Comparison of ENCODE assay signal across 22 cellular contexts in genomic region chr1:167893798-167894197, GRCh38. TPM values are rescaled to one million over a fixed set of nuclear protein-coding genes. Genes with fewer than 3 reads are reported as not detected.
"Had no signal": no experiment of that assay in that cellular context is flagged by ENCODE, and none has a peak within 500 bp of the region (broad histone marks: within the 10 kb centered on the region; RNA-seq: fewer than 3 reads in every experiment).

No MANE protein-coding gene starts in this region.

- H3K4me1 Mint-ChIP-seq: activated naive CD4-positive, alpha-beta T cell treated with anti-CD3 and anti-CD28 coated beads, Interleukin-2, amount 50 U/mL, for 24 hours; T-cell had no signal

- H3K36me3 Mint-ChIP-seq: activated naive CD4-positive, alpha-beta T cell treated with anti-CD3 and anti-CD28 coated beads, Interleukin-2, amount 50 U/mL, for 24 hours; T-cell had no signal

- H3K27ac Mint-ChIP-seq: activated CD8-positive, alpha-beta T cell treated with anti-CD3 and anti-CD28 coated beads, Interleukin-2, amount 10 ng/mL, durations not matched to agents 7 days and 5 days; activated naive CD4-positive, alpha-beta T cell treated with anti-CD3 and anti-CD28 coated beads, Interleukin-2, amount 50 U/mL, for 24 hours; activated T-cell treated with anti-CD3 and anti-CD28 coated beads, Interleukin-2, amount 50 U/mL, for 24 hours; activated T-helper 1 cell treated with anti-CD3 and anti-CD28 coated beads, Interleukin-12 subunit alpha, Interleukin-12 subunit beta, Interleukin-2, Interleukin-4 antibody, amounts not matched to agents 30 ng/mL and 10 ng/mL and 1 ng/mL, durations not matched to agents 14 hours and 24 hours and 36 hours; T-cell had no signal

- H3K27ac ChIP-seq: breast epithelium, KMS-11, PC-9, WERI-Rb-1 had no signal

- ATAC-seq: activated CD4-positive, CD25-positive, alpha-beta regulatory T cell treated with anti-CD3 and anti-CD28 coated beads, Interleukin-2, amount 50 U/mL, for 24 hours; activated CD8-positive, alpha-beta T cell treated with anti-CD3 and anti-CD28 coated beads, Interleukin-2, amount 10 ng/mL, durations not matched to agents 7 days and 5 days; T-cell had no signal

- H3K9me3 Mint-ChIP-seq: activated naive CD4-positive, alpha-beta T cell treated with anti-CD3 and anti-CD28 coated beads, Interleukin-2, amount 50 U/mL, for 24 hours; activated T-cell treated with anti-CD3 and anti-CD28 coated beads, Interleukin-2, amount 50 U/mL, for 24 hours; activated T-helper 1 cell treated with anti-CD3 and anti-CD28 coated beads, Interleukin-12 subunit alpha, Interleukin-12 subunit beta, Interleukin-2, Interleukin-4 antibody, amounts not matched to agents 30 ng/mL and 10 ng/mL and 1 ng/mL, durations not matched to agents 14 hours and 24 hours and 36 hours; T-cell had no signal

- H3K4me3 Mint-ChIP-seq: activated CD8-positive, alpha-beta T cell treated with anti-CD3 and anti-CD28 coated beads, Interleukin-2, amount 10 ng/mL, durations not matched to agents 7 days and 5 days; activated naive CD4-positive, alpha-beta T cell treated with anti-CD3 and anti-CD28 coated beads, Interleukin-2, amount 50 U/mL, for 24 hours; activated T-cell treated with anti-CD3 and anti-CD28 coated beads, Interleukin-2, amount 50 U/mL, for 24 hours; activated T-helper 1 cell treated with anti-CD3 and anti-CD28 coated beads, Interleukin-12 subunit alpha, Interleukin-12 subunit beta, Interleukin-2, Interleukin-4 antibody, amounts not matched to agents 30 ng/mL and 10 ng/mL and 1 ng/mL, durations not matched to agents 14 hours and 24 hours and 36 hours; T-cell had no signal

- DNase-seq: activated CD4-positive, alpha-beta T cell treated with anti-CD3 and anti-CD28 coated beads for 4 hours; activated CD8-positive, alpha-beta T cell treated with anti-CD3 and anti-CD28 coated beads, Interleukin-2, amount 10 ng/mL, durations not matched to agents 7 days and 5 days; activated effector memory CD4-positive, alpha-beta T cell treated with Interleukin-2 at 50 U/mL for 16 hours; activated naive CD4-positive, alpha-beta T cell; activated T-cell treated with anti-CD3 and anti-CD28 coated beads, Interleukin-2, amount 50 U/mL, for 24 hours; aorta; NCI-H1105; NCI-H1436; NCI-H1694 treated with DMSO at 0.1 percent for 48 hours; NCI-H2081; NCI-H510A treated with DMSO at 0.1 percent for 48 hours; PC-9; SIG-M5; T-cell; T-helper 2 cell; T1000; WERI-Rb-1 had no signal

- H3K36me3 ChIP-seq: breast epithelium, WERI-Rb-1 had no signal

- H3K4me1 ChIP-seq: breast epithelium had no signal

- H3K4me3 ChIP-seq: breast epithelium, PC-9 had no signal

- H3K9me3 ChIP-seq: breast epithelium had no signal

- H3K27me3 ChIP-seq: breast epithelium had no signal

RNA-seq across cellular contexts. Expression of gene ADCY10, which starts 20.1 kb away (rescaled TPM):
- total RNA-seq: activated CD8-positive, alpha-beta T cell treated with anti-CD3 and anti-CD28 coated beads, Interleukin-2, amount 10 ng/mL, durations not matched to agents 7 days and 5 days; activated T-helper 1 cell treated with anti-CD3 and anti-CD28 coated beads, Interleukin-12 subunit alpha, Interleukin-12 subunit beta, Interleukin-2, Interleukin-4 antibody, amounts not matched to agents 30 ng/mL and 10 ng/mL and 1 ng/mL, durations not matched to agents 14 hours and 24 hours and 36 hours had no signal
